In the genomic region with DNA sequence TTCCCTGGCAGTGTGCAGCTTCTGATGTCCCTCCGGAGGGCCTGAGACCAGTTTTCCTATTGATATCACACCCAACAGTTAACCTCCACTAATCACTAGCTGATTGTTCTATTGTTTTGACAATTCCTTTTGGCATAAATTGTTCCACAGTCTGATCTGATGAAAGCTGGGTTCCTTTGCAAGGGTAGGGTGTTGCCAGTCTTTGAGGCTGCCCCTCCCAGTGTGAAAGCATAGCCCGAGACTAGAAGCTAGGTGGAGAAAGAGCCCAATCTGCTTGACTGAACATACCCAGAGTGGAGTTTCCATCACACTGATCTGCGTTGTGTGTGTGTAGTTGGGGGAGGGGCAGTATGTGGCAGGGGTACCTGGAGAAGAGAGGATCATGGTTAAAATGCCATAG, we compare ENCODE assay signal across 34 cellular contexts. TPM values are rescaled to one million over a fixed set of nuclear protein-coding genes. Genes with fewer than 3 reads are reported as not detected.
"Had no signal": no experiment of that assay in that cellular context is flagged by ENCODE, and none has a peak within 500 bp of the region (broad histone marks: within the 10 kb centered on the region; RNA-seq: fewer than 3 reads in every experiment).

No MANE protein-coding gene starts in this region.

- H3K27ac ChIP-seq: ascending aorta, brain microvascular endothelial cell, foreskin keratinocyte, gastrocnemius medialis, heart left ventricle had no signal

- H3K9me3 ChIP-seq: gastrocnemius medialis had no signal

- H3K4me3 Mint-ChIP-seq: activated CD4-positive, alpha-beta memory T cell treated with anti-CD3 and anti-CD28 coated beads for 36 hours; activated CD4-positive, alpha-beta T cell treated with anti-CD3 and anti-CD28 coated beads for 36 hours; activated CD4-positive, alpha-beta T cell treated with anti-CD3 and anti-CD28 coated beads, Interleukin-2, amount 10 ng/mL, durations not matched to agents 24 days and 14 days; activated CD8-positive, alpha-beta memory T cell treated with anti-CD3 and anti-CD28 coated beads, Interleukin-2, amount 10 ng/mL, durations not matched to agents 7 days and 5 days; activated CD8-positive, alpha-beta T cell treated with anti-CD3 and anti-CD28 coated beads, Interleukin-2, amount 10 ng/mL, durations not matched to agents 7 days and 5 days; activated naive CD4-positive, alpha-beta T cell treated with anti-CD3 and anti-CD28 coated beads, Interleukin-2, amount 10 ng/mL, durations not matched to agents 7 days and 5 days; activated naive CD8-positive, alpha-beta T cell treated with anti-CD3 and anti-CD28 coated beads, Interleukin-2, amount 10 ng/mL, durations not matched to agents 7 days and 5 days; central memory CD8-positive, alpha-beta T cell; effector memory CD8-positive, alpha-beta T cell had no signal

- H3K36me3 Mint-ChIP-seq: activated CD4-positive, alpha-beta memory T cell treated with anti-CD3 and anti-CD28 coated beads for 36 hours; activated CD8-positive, alpha-beta memory T cell treated with anti-CD3 and anti-CD28 coated beads, Interleukin-2, amount 10 ng/mL, durations not matched to agents 7 days and 5 days; activated naive CD4-positive, alpha-beta T cell treated with anti-CD3 and anti-CD28 coated beads, Interleukin-2, amount 10 ng/mL, durations not matched to agents 7 days and 5 days; activated naive CD4-positive, alpha-beta T cell treated with anti-CD3 and anti-CD28 coated beads, Interleukin-2, amount 50 U/mL, for 72 hours; activated naive CD8-positive, alpha-beta T cell treated with anti-CD3 and anti-CD28 coated beads, Interleukin-2, amount 10 ng/mL, durations not matched to agents 7 days and 5 days had no signal

- H3K27me3 Mint-ChIP-seq: activated CD4-positive, alpha-beta memory T cell treated with anti-CD3 and anti-CD28 coated beads for 36 hours; activated CD4-positive, alpha-beta T cell treated with anti-CD3 and anti-CD28 coated beads for 36 hours; activated CD4-positive, alpha-beta T cell treated with anti-CD3 and anti-CD28 coated beads, Interleukin-2, amount 10 ng/mL, durations not matched to agents 24 days and 14 days; activated CD8-positive, alpha-beta memory T cell treated with anti-CD3 and anti-CD28 coated beads, Interleukin-2, amount 10 ng/mL, durations not matched to agents 7 days and 5 days; activated naive CD4-positive, alpha-beta T cell treated with anti-CD3 and anti-CD28 coated beads, Interleukin-2, amount 10 ng/mL, durations not matched to agents 7 days and 5 days; activated naive CD8-positive, alpha-beta T cell treated with anti-CD3 and anti-CD28 coated beads, Interleukin-2, amount 10 ng/mL, durations not matched to agents 7 days and 5 days; central memory CD8-positive, alpha-beta T cell; effector memory CD8-positive, alpha-beta T cell had no signal

- H3K9me3 Mint-ChIP-seq: activated CD4-positive, alpha-beta memory T cell treated with anti-CD3 and anti-CD28 coated beads for 36 hours; central memory CD8-positive, alpha-beta T cell had no signal

- H3K36me3 ChIP-seq: brain microvascular endothelial cell, gastrocnemius medialis had no signal

- H3K4me3 ChIP-seq: ascending aorta, esophagus muscularis mucosa, gastrocnemius medialis, heart left ventricle had no signal

- H3K27me3 ChIP-seq: ascending aorta, brain microvascular endothelial cell, esophagus muscularis mucosa, foreskin keratinocyte, gastrocnemius medialis, heart left ventricle had no signal

- H3K4me1 Mint-ChIP-seq: activated CD4-positive, alpha-beta T cell treated with anti-CD3 and anti-CD28 coated beads for 36 hours; activated CD4-positive, alpha-beta T cell treated with anti-CD3 and anti-CD28 coated beads, Interleukin-2, amount 10 ng/mL, durations not matched to agents 24 days and 14 days; activated CD8-positive, alpha-beta memory T cell treated with anti-CD3 and anti-CD28 coated beads, Interleukin-2, amount 10 ng/mL, durations not matched to agents 7 days and 5 days; activated naive CD4-positive, alpha-beta T cell treated with anti-CD3 and anti-CD28 coated beads, Interleukin-2, amount 10 ng/mL, durations not matched to agents 7 days and 5 days; activated naive CD8-positive, alpha-beta T cell treated with anti-CD3 and anti-CD28 coated beads, Interleukin-2, amount 10 ng/mL, durations not matched to agents 7 days and 5 days; central memory CD8-positive, alpha-beta T cell had no signal

- DNase-seq: activated CD4-positive, alpha-beta memory T cell treated with anti-CD3 and anti-CD28 coated beads for 36 hours; activated CD4-positive, alpha-beta T cell treated with anti-CD3 and anti-CD28 coated beads for 36 hours; activated CD4-positive, alpha-beta T cell treated with anti-CD3 and anti-CD28 coated beads, Interleukin-2, amount 10 ng/mL, durations not matched to agents 24 days and 14 days; activated CD4-positive, CD25-positive, alpha-beta regulatory T cell; activated CD4-positive, CD25-positive, alpha-beta regulatory T cell treated with anti-CD3 and anti-CD28 coated beads, Interleukin-2, amount 50 U/mL, for 72 hours; activated CD8-positive, alpha-beta memory T cell treated with anti-CD3 and anti-CD28 coated beads, Interleukin-2, amount 10 ng/mL, durations not matched to agents 7 days and 5 days; activated CD8-positive, alpha-beta memory T cell treated with anti-CD3 and anti-CD28 coated beads, Interleukin-2, amount 50 U/mL, for 4 hours; activated CD8-positive, alpha-beta T cell treated with anti-CD3 and anti-CD28 coated beads, Interleukin-2, amount 10 ng/mL, durations not matched to agents 7 days and 5 days; activated gamma-delta T cell; activated naive CD4-positive, alpha-beta T cell; activated naive CD4-positive, alpha-beta T cell treated with anti-CD3 and anti-CD28 coated beads, Interleukin-2, amount 10 ng/mL, durations not matched to agents 7 days and 5 days; activated naive CD8-positive, alpha-beta T cell treated with anti-CD3 and anti-CD28 coated beads, Interleukin-2, amount 10 ng/mL, durations not matched to agents 7 days and 5 days; activated T-cell treated with anti-CD3 and anti-CD28 coated beads, Interleukin-2, amount 50 U/mL, for 1 hour; activated T-cell treated with anti-CD3 and anti-CD28 coated beads, Interleukin-2, amount 50 U/mL, for 48 hours; brain microvascular endothelial cell; cortex of kidney; dermis blood vessel endothelial cell; effector CD4-positive, alpha-beta T cell; effector memory CD8-positive, alpha-beta T cell; foreskin keratinocyte; gastrocnemius medialis; glutamatergic neuron; heart left ventricle; T-helper 2 cell had no signal

- H3K4me1 ChIP-seq: gastrocnemius medialis had no signal

- H3K27ac Mint-ChIP-seq: activated CD4-positive, alpha-beta memory T cell treated with anti-CD3 and anti-CD28 coated beads for 36 hours; activated CD4-positive, alpha-beta T cell treated with anti-CD3 and anti-CD28 coated beads for 36 hours; activated CD4-positive, alpha-beta T cell treated with anti-CD3 and anti-CD28 coated beads, Interleukin-2, amount 10 ng/mL, durations not matched to agents 24 days and 14 days; activated CD8-positive, alpha-beta memory T cell treated with anti-CD3 and anti-CD28 coated beads, Interleukin-2, amount 10 ng/mL, durations not matched to agents 7 days and 5 days; activated CD8-positive, alpha-beta T cell treated with anti-CD3 and anti-CD28 coated beads, Interleukin-2, amount 10 ng/mL, durations not matched to agents 7 days and 5 days; activated naive CD4-positive, alpha-beta T cell treated with anti-CD3 and anti-CD28 coated beads, Interleukin-2, amount 10 ng/mL, durations not matched to agents 7 days and 5 days; activated naive CD4-positive, alpha-beta T cell treated with anti-CD3 and anti-CD28 coated beads, Interleukin-2, amount 50 U/mL, for 72 hours; activated naive CD8-positive, alpha-beta T cell treated with anti-CD3 and anti-CD28 coated beads, Interleukin-2, amount 10 ng/mL, durations not matched to agents 7 days and 5 days; effector memory CD8-positive, alpha-beta T cell had no signal

- ATAC-seq: activated CD4-positive, alpha-beta T cell treated with anti-CD3 and anti-CD28 coated beads for 36 hours; activated CD8-positive, alpha-beta memory T cell treated with anti-CD3 and anti-CD28 coated beads, Interleukin-2, amount 10 ng/mL, durations not matched to agents 7 days and 5 days; activated CD8-positive, alpha-beta T cell treated with anti-CD3 and anti-CD28 coated beads, Interleukin-2, amount 10 ng/mL, durations not matched to agents 7 days and 5 days; activated naive CD4-positive, alpha-beta T cell treated with anti-CD3 and anti-CD28 coated beads, Interleukin-2, amount 50 U/mL, for 72 hours; effector memory CD8-positive, alpha-beta T cell; foreskin keratinocyte; gastrocnemius medialis; heart left ventricle had no signal

- FAIRE-seq: bronchial epithelial cell, colon, endometrium, endothelial cell of umbilical vein had no signal

RNA-seq across cellular contexts. Expression of a gene that starts 10.3 kb away (rescaled TPM):
- total RNA-seq: activated CD4-positive, alpha-beta memory T cell treated with anti-CD3 and anti-CD28 coated beads for 36 hours; activated CD4-positive, alpha-beta T cell treated with anti-CD3 and anti-CD28 coated beads for 36 hours; activated CD4-positive, alpha-beta T cell treated with anti-CD3 and anti-CD28 coated beads, Interleukin-2, amount 10 ng/mL, durations not matched to agents 24 days and 14 days; activated CD8-positive, alpha-beta memory T cell treated with anti-CD3 and anti-CD28 coated beads for 36 hours; activated CD8-positive, alpha-beta memory T cell treated with anti-CD3 and anti-CD28 coated beads, Interleukin-2, amount 10 ng/mL, durations not matched to agents 7 days and 5 days; activated CD8-positive, alpha-beta T cell treated with anti-CD3 and anti-CD28 coated beads, Interleukin-2, amount 10 ng/mL, durations not matched to agents 7 days and 5 days; activated naive CD4-positive, alpha-beta T cell treated with anti-CD3 and anti-CD28 coated beads, Interleukin-2, amount 50 U/mL, for 72 hours; activated naive CD8-positive, alpha-beta T cell treated with anti-CD3 and anti-CD28 coated beads, Interleukin-2, amount 10 ng/mL, durations not matched to agents 7 days and 5 days; T-helper 1 cell treated with Interleukin-12 subunit alpha and Interleukin-12 subunit beta and Interleukin-4 antibody, amounts not matched to agents 30 ng/mL and 1 ng/mL, for 36 hours had no signal
